In the genomic region with DNA sequence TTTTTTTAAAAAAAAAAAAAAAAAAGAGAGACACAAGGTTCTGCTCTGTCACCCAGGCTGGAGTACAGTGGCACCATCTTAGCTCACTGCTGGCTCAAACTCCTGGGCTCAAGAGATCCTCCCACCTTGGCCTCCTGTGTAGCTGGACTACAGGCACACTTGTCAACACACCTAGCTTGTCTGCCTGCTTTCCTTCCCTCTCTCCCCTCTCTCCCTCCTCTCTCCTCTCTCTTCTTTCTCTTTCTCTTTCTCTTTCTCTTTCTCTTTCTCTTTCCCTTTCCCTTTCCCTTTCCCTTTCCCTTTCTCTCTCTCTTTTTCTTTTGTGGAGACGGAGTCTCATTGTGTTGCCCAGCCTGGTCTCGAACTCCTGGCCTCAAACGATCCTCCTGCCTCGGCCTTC, we compare ENCODE assay signal across 1 cellular context.
TF ChIP-seq lines count a peak whose summit lies in the region.

No MANE protein-coding gene starts in this region.

TF ChIP-seq in GM23338, 12 proteins besides CTCF, POLR2A, EP300 and RAD21 (continued from another document):
- TF ChIP-seq, protein P1, sequence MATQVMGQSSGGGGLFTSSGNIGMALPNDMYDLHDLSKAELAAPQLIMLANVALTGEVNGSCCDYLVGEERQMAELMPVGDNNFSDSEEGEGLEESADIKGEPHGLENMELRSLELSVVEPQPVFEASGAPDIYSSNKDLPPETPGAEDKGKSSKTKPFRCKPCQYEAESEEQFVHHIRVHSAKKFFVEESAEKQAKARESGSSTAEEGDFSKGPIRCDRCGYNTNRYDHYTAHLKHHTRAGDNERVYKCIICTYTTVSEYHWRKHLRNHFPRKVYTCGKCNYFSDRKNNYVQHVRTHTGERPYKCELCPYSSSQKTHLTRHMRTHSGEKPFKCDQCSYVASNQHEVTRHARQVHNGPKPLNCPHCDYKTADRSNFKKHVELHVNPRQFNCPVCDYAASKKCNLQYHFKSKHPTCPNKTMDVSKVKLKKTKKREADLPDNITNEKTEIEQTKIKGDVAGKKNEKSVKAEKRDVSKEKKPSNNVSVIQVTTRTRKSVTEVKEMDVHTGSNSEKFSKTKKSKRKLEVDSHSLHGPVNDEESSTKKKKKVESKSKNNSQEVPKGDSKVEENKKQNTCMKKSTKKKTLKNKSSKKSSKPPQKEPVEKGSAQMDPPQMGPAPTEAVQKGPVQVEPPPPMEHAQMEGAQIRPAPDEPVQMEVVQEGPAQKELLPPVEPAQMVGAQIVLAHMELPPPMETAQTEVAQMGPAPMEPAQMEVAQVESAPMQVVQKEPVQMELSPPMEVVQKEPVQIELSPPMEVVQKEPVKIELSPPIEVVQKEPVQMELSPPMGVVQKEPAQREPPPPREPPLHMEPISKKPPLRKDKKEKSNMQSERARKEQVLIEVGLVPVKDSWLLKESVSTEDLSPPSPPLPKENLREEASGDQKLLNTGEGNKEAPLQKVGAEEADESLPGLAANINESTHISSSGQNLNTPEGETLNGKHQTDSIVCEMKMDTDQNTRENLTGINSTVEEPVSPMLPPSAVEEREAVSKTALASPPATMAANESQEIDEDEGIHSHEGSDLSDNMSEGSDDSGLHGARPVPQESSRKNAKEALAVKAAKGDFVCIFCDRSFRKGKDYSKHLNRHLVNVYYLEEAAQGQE (IDR thresholded peaks at IDR 0.05; ENCODE audit: unreplicated experiment): no peak
- TF ChIP-seq ZNF114 (CRISPR knock-in tag; IDR thresholded peaks at IDR 0.05): no peak
- TF ChIP-seq STAT1 (IDR thresholded peaks at IDR 0.05; ENCODE audit: unreplicated experiment): no peak
- no peak for TF ChIP-seq NANOG (IDR thresholded peaks at IDR 0.05; ENCODE audit: borderline replicate concordance)
- TF ChIP-seq, protein P2, sequence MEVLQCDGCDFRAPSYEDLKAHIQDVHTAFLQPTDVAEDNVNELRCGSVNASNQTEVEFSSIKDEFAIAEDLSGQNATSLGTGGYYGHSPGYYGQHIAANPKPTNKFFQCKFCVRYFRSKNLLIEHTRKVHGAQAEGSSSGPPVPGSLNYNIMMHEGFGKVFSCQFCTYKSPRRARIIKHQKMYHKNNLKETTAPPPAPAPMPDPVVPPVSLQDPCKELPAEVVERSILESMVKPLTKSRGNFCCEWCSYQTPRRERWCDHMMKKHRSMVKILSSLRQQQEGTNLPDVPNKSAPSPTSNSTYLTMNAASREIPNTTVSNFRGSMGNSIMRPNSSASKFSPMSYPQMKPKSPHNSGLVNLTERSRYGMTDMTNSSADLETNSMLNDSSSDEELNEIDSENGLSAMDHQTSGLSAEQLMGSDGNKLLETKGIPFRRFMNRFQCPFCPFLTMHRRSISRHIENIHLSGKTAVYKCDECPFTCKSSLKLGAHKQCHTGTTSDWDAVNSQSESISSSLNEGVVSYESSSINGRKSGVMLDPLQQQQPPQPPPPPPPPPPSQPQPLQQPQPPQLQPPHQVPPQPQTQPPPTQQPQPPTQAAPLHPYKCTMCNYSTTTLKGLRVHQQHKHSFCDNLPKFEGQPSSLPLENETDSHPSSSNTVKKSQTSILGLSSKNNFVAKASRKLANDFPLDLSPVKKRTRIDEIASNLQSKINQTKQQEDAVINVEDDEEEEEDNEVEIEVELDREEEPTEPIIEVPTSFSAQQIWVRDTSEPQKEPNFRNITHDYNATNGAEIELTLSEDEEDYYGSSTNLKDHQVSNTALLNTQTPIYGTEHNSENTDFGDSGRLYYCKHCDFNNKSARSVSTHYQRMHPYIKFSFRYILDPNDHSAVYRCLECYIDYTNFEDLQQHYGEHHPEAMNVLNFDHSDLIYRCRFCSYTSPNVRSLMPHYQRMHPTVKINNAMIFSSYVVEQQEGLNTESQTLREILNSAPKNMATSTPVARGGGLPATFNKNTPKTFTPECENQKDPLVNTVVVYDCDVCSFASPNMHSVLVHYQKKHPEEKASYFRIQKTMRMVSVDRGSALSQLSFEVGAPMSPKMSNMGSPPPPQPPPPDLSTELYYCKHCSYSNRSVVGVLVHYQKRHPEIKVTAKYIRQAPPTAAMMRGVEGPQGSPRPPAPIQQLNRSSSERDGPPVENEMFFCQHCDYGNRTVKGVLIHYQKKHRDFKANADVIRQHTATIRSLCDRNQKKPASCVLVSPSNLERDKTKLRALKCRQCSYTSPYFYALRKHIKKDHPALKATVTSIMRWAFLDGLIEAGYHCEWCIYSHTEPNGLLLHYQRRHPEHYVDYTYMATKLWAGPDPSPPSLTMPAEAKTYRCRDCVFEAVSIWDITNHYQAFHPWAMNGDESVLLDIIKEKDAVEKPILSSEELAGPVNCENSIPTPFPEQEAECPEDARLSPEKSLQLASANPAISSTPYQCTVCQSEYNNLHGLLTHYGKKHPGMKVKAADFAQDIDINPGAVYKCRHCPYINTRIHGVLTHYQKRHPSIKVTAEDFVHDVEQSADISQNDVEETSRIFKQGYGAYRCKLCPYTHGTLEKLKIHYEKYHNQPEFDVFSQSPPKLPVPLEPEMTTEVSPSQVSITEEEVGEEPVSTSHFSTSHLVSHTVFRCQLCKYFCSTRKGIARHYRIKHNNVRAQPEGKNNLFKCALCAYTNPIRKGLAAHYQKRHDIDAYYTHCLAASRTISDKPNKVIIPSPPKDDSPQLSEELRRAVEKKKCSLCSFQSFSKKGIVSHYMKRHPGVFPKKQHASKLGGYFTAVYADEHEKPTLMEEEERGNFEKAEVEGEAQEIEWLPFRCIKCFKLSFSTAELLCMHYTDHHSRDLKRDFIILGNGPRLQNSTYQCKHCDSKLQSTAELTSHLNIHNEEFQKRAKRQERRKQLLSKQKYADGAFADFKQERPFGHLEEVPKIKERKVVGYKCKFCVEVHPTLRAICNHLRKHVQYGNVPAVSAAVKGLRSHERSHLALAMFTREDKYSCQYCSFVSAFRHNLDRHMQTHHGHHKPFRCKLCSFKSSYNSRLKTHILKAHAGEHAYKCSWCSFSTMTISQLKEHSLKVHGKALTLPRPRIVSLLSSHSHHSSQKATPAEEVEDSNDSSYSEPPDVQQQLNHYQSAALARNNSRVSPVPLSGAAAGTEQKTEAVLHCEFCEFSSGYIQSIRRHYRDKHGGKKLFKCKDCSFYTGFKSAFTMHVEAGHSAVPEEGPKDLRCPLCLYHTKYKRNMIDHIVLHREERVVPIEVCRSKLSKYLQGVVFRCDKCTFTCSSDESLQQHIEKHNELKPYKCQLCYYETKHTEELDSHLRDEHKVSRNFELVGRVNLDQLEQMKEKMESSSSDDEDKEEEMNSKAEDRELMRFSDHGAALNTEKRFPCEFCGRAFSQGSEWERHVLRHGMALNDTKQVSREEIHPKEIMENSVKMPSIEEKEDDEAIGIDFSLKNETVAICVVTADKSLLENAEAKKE (CRISPR knock-in tag; IDR thresholded peaks at IDR 0.05): no peak
- no peak for TF ChIP-seq ZNF331 (CRISPR knock-in tag; IDR thresholded peaks at IDR 0.05; ENCODE audit: low read depth)
- TF ChIP-seq CREB1 (CRISPR knock-in tag; IDR thresholded peaks at IDR 0.05; ENCODE audit: low read depth): no peak
- TF ChIP-seq EZH2 (IDR thresholded peaks at IDR 0.05; ENCODE audit: low read depth, unreplicated experiment): no peak
- TF ChIP-seq, protein P3, sequence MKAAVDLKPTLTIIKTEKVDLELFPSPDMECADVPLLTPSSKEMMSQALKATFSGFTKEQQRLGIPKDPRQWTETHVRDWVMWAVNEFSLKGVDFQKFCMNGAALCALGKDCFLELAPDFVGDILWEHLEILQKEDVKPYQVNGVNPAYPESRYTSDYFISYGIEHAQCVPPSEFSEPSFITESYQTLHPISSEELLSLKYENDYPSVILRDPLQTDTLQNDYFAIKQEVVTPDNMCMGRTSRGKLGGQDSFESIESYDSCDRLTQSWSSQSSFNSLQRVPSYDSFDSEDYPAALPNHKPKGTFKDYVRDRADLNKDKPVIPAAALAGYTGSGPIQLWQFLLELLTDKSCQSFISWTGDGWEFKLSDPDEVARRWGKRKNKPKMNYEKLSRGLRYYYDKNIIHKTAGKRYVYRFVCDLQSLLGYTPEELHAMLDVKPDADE (IDR thresholded peaks at IDR 0.05): no peak
- no peak for TF ChIP-seq EZH2phosphoT487 (IDR thresholded peaks at IDR 0.05; ENCODE audit: unreplicated experiment)
